24 cellular contexts compared by ENCODE assay signal in the genomic region with DNA sequence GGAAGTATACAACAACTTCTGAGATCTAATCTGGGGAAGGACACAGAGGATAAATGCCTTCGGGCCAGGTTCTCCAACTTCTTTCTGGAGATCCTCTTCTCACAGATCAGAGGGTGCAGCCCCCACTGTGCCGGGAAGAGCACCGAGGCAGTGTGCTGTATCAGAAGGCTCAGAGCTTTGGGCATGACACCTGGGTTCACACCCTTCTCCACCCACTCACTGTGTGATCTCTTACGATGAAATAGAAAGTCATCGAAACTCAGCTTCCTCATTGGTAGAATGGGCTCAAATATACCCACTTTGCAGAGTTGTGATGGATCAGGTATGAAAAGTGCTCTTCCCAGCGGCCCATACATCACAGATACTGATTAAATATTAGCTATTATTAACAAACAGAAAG.
"Had no signal": no experiment of that assay in that cellular context is flagged by ENCODE, and none has a peak within 500 bp of the region (broad histone marks: within the 10 kb centered on the region; RNA-seq: fewer than 3 reads in every experiment).

No MANE protein-coding gene starts in this region.

- H3K9me3 Mint-ChIP-seq: naive B cell had no signal

- H3K4me3 Mint-ChIP-seq: naive B cell; natural killer cell treated with Interleukin-12 subunit alpha and Interleukin-12 subunit beta and Interleukin-15 and Interleukin-18, amount 100 ng/mL, for 72 hours; stimulated activated naive CD8-positive, alpha-beta T cell treated with anti-CD3 and anti-CD28 coated beads, Interleukin-15, amount 100 ng/mL, for 72 hours had no signal

- H3K4me1 Mint-ChIP-seq: stimulated activated naive CD8-positive, alpha-beta T cell treated with anti-CD3 and anti-CD28 coated beads, Interleukin-15, amount 100 ng/mL, for 72 hours had no signal

- FAIRE-seq: frontal cortex, keratinocyte had no signal

- H3K4me1 ChIP-seq: lower lobe of right lung, prostate gland, suprapubic skin, upper lobe of right lung, uterus had no signal

- H3K4me3 ChIP-seq: dorsolateral prefrontal cortex, lower lobe of right lung, prostate gland, right atrium auricular region, smooth muscle cell, suprapubic skin, transverse colon, upper lobe of right lung, uterus had no signal

- DNase-seq: dorsolateral prefrontal cortex; effector CD4-positive, alpha-beta T cell; head of caudate nucleus; left ventricle myocardium superior; lower lobe of right lung; naive B cell; nucleus accumbens; stimulated activated CD4-positive, alpha-beta T cell treated with anti-CD3 and anti-CD28 coated beads, Interleukin-12 subunit alpha, Interleukin-12 subunit beta, amount 100 ng/mL, for 4 hours; stimulated activated CD4-positive, alpha-beta T cell treated with anti-CD3 and anti-CD28 coated beads, Interleukin-1b, Interleukin-23, amount 100 ng/mL, for 48 hours; stimulated activated CD4-positive, alpha-beta T cell treated with anti-CD3 and anti-CD28 coated beads, Interleukin-4, amount 100 ng/mL, for 1 hour; stimulated activated CD8-positive, alpha-beta memory T cell treated with anti-CD3 and anti-CD28 coated beads, Interleukin-4, amount 100 ng/mL, for 48 hours; stimulated activated naive CD4-positive, alpha-beta T cell; stimulated activated naive CD8-positive, alpha-beta T cell treated with anti-CD3 and anti-CD28 coated beads, Interleukin-15, amount 100 ng/mL, for 72 hours; transverse colon; upper lobe of right lung; uterus had no signal

- H3K36me3 Mint-ChIP-seq: naive B cell; natural killer cell treated with Interleukin-12 subunit alpha and Interleukin-12 subunit beta and Interleukin-15 and Interleukin-18, amount 100 ng/mL, for 72 hours had no signal

- ATAC-seq: left ventricle myocardium superior; lower lobe of right lung; natural killer cell treated with Interleukin-12 subunit alpha and Interleukin-12 subunit beta and Interleukin-15 and Interleukin-18, amount 100 ng/mL, for 72 hours; sciatic nerve; stimulated activated naive CD8-positive, alpha-beta T cell treated with anti-CD3 and anti-CD28 coated beads, Interleukin-15, amount 100 ng/mL, for 72 hours; upper lobe of right lung had no signal

- H3K27me3 ChIP-seq: dorsolateral prefrontal cortex, right atrium auricular region, suprapubic skin, transverse colon, upper lobe of right lung, uterus had no signal

- H3K27ac Mint-ChIP-seq: natural killer cell treated with Interleukin-12 subunit alpha and Interleukin-12 subunit beta and Interleukin-15 and Interleukin-18, amount 100 ng/mL, for 72 hours; stimulated activated naive CD8-positive, alpha-beta T cell treated with anti-CD3 and anti-CD28 coated beads, Interleukin-15, amount 100 ng/mL, for 72 hours had no signal

- H3K27me3 Mint-ChIP-seq: naive B cell; stimulated activated naive CD8-positive, alpha-beta T cell treated with anti-CD3 and anti-CD28 coated beads, Interleukin-15, amount 100 ng/mL, for 72 hours had no signal

- H3K4me2 ChIP-seq: smooth muscle cell had no signal

- H3K9me3 ChIP-seq: lower lobe of right lung, prostate gland, right atrium auricular region, suprapubic skin, transverse colon, upper lobe of right lung, uterus had no signal

- H3K27ac ChIP-seq: dorsolateral prefrontal cortex, lower lobe of right lung, prostate gland, right atrium auricular region, suprapubic skin, transverse colon, upper lobe of right lung, uterus had no signal

- H3K36me3 ChIP-seq: lower lobe of right lung, prostate gland, right atrium auricular region, suprapubic skin, transverse colon, upper lobe of right lung, uterus had no signal
